ENCODE assay signal across 17 cellular contexts in the genomic region with DNA sequence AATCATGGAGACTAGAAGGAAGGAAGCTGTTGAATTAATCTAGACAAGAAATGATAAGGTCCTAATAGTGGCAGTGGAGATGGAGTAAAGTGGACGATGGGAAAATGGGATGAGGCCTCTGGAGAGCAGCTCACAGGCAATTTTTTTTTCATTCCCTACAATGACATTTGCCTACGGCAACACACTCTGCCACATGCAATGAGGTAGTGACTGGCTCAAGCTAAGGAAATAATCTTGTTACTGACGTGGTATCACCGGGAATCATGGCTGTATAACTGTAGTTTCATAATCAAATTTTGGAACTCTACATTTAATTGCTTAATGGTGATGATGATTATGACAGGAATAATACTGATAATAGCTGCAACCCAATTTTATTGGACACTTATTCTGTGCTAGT. TPM values are rescaled to one million over a fixed set of nuclear protein-coding genes. Genes with fewer than 3 reads are reported as not detected.
DNase-seq lines count a peak whose midpoint lies in the region; TF ChIP-seq lines count a peak whose summit lies in the region.
"Had no signal": no experiment of that assay in that cellular context is flagged by ENCODE, and none has a peak within 500 bp of the region (broad histone marks: within the 10 kb centered on the region; RNA-seq: fewer than 3 reads in every experiment).

No MANE protein-coding gene starts in this region.

- H3K4me3 Mint-ChIP-seq in MCF 10A (ENCODE audit: unreplicated experiment), result no peak overlapping the region
- H3K4me3 Mint-ChIP-seq: CD4-positive, alpha-beta T cell had no signal

- POLR2A ChIA-PET in MCF 10A (lab: Yijun Ruan, JAX), result interaction anchor here (1.1 to 3.0 kb wide), 3 partner anchors 12 to 180 kb away, joined by 4 to 8 read pairs (median 4); a partner anchor contains a TSS

- no peak for TF ChIP-seq POLR2A in breast epithelium (IDR thresholded peaks at IDR 0.05)
- TF ChIP-seq POLR2A in sigmoid colon (IDR thresholded peaks at IDR 0.05), result no peak
- TF ChIP-seq POLR2A in vagina (IDR thresholded peaks at IDR 0.05), result no peak
- TF ChIP-seq POLR2A in testis (IDR thresholded peaks at IDR 0.05), result no peak

- H3K4me1 ChIP-seq in breast epithelium (peaks cover 3 to 30% of the 10 kb centered on the region in 2 donors), sigmoid colon (peaks cover 0 to 51% (median 34%) of the 10 kb centered on the region in 4 donors), vagina (peaks cover 28% of the 10 kb centered on the region), testis (peaks cover 14% of the 10 kb centered on the region)

- WGBS in sigmoid colon, 2 donors, result 95 to 96% methylated on average over 4 of the region's 4 CpGs
- 82 to 93% methylated on average over 4 of the region's 4 CpGs for WGBS in testis, 2 donors

- H3K27ac ChIP-seq in breast epithelium, result peak overlapping the region in 1 of 2 donors; percentile 94
- peak overlapping the region in 3 of 4 donors; percentile 84 to 89 (median 89) for H3K27ac ChIP-seq in sigmoid colon
- H3K27ac ChIP-seq in vagina, result peak overlapping the region; percentile 25
- H3K27ac ChIP-seq in testis, result no peak overlapping the region
- H3K27ac ChIP-seq: BLaER1 treated with 17β-estradiol and CSF1 and Interleukin-3, amounts not matched to agents 10 nM and 100 nM; GM23248; HL-60 had no signal

- H3K27me3 ChIP-seq in breast epithelium, result no peaks in the 10 kb centered on the region
- no peaks in the 10 kb centered on the region for H3K27me3 ChIP-seq in sigmoid colon
- no peaks in the 10 kb centered on the region for H3K27me3 ChIP-seq in vagina
- H3K27me3 ChIP-seq in testis, result no peaks in the 10 kb centered on the region
- H3K27me3 ChIP-seq: BLaER1 treated with 17β-estradiol and CSF1 and Interleukin-3, amounts not matched to agents 10 nM and 100 nM had no signal

- H3K9me3 Mint-ChIP-seq in MCF 10A (ENCODE audit: unreplicated experiment), result no peaks in the 10 kb centered on the region
- H3K9me3 Mint-ChIP-seq: CD4-positive, alpha-beta T cell had no signal

- H3K27me3 Mint-ChIP-seq in MCF 10A (ENCODE audit: insufficient read depth, unreplicated experiment), result no peaks in the 10 kb centered on the region
- H3K27me3 Mint-ChIP-seq: CD4-positive, alpha-beta T cell had no signal

- CTCF ChIA-PET in MCF 10A (lab: Yijun Ruan, JAX), result interaction anchor here (0.5 to 7.9 kb wide), 5 partner anchors 12 to 209 kb away, joined by 3 to 45 read pairs (median 3); a partner anchor contains a TSS

- DNase-seq in MCF 10A (ENCODE audit: unreplicated experiment) (no peak), breast epithelium (ENCODE audit: low spot score in 2 of 2) (no peak), fibroblast of gingiva (ENCODE audit: low read depth) (peak; percentile 20), sigmoid colon (no peak), vagina (ENCODE audit: extremely low spot score in 2 of 2) (no peak), testis (no peak), NCI-H2171 treated with DMSO at 0.1 percent for 48 hours (lab: John Stamatoyannopoulos, UW) (no peak), NCI-H446 (lab: John Stamatoyannopoulos, UW) (no peak)
- DNase-seq: 8988T; AML-193; CD4-positive, alpha-beta T cell; DMS79; GM23248 had no signal

- H3K4me1 Mint-ChIP-seq in MCF 10A (ENCODE audit: insufficient read depth, unreplicated experiment), result peaks cover 29% of the 10 kb centered on the region

- intact Hi-C loops in MCF 10A (cut with micrococcal nuclease), result no loop called here
- intact Hi-C loops in breast epithelium (cut with DNase I; ENCODE audit: low total_unique reads), result loop anchor here (10.0 kb wide), 1 partner anchor 207 kb away; no protein-coding TSS in a partner anchor
- intact Hi-C loops in sigmoid colon (cut with DNase I), result loop anchor here (2.0 to 10.0 kb wide), 3 partner anchors 31 to 507 kb away; a partner anchor contains a TSS
- intact Hi-C loops in vagina (cut with DNase I), result loop anchor here (5.0 kb wide), 1 partner anchor 204 kb away; no protein-coding TSS in a partner anchor
- intact Hi-C loops in testis (cut with DNase I; ENCODE audit: low total_unique reads), result no loop called here

- TF ChIP-seq CTCF in MCF 10A (IDR thresholded peaks at IDR 0.05; ENCODE audit: unreplicated experiment), result no peak
- no peak for TF ChIP-seq CTCF in breast epithelium (IDR thresholded peaks at IDR 0.05)
- no peak for TF ChIP-seq CTCF in sigmoid colon (IDR thresholded peaks at IDR 0.05)
- TF ChIP-seq CTCF in vagina (IDR thresholded peaks at IDR 0.05), result no peak
- TF ChIP-seq CTCF in testis (IDR thresholded peaks at IDR 0.05), result no peak

- H3K36me3 Mint-ChIP-seq in MCF 10A (ENCODE audit: insufficient read depth, unreplicated experiment), result peaks cover 6% of the 10 kb centered on the region

- TF ChIP-seq EP300 in sigmoid colon (IDR thresholded peaks at IDR 0.05), result no peak

- no TSS peak for BruUV-seq in MCF 10A (replicated peaks; lab: Mats Ljungman, UMichigan)

- H3K9me3 ChIP-seq in breast epithelium, result no peaks in the 10 kb centered on the region
- H3K9me3 ChIP-seq in sigmoid colon, result no peaks in the 10 kb centered on the region
- no peaks in the 10 kb centered on the region for H3K9me3 ChIP-seq in vagina
- no peaks in the 10 kb centered on the region for H3K9me3 ChIP-seq in testis
- H3K9me3 ChIP-seq: BLaER1 treated with 17β-estradiol and CSF1 and Interleukin-3, amounts not matched to agents 10 nM and 100 nM had no signal

- H3K27ac Mint-ChIP-seq in MCF 10A (ENCODE audit: low read depth, unreplicated experiment), result peak overlapping the region; percentile 98
- H3K27ac Mint-ChIP-seq: CD4-positive, alpha-beta T cell had no signal

- H3K4me3 ChIP-seq in breast epithelium (no peak overlapping the region), sigmoid colon (no peak overlapping the region), vagina (no peak overlapping the region), testis (no peak overlapping the region)
- H3K4me3 ChIP-seq: BLaER1 treated with 17β-estradiol and CSF1 and Interleukin-3, amounts not matched to agents 10 nM and 100 nM; GM12878; GM23248 had no signal

- H3K36me3 ChIP-seq in breast epithelium (no peaks in the 10 kb centered on the region), sigmoid colon (peaks cover 0 to 18% (median 0%) of the 10 kb centered on the region in 4 donors), vagina (no peaks in the 10 kb centered on the region), testis (ENCODE audit: low read depth, missing control alignments) (no peaks in the 10 kb centered on the region)

RNA-seq across cellular contexts. Expression of a gene that starts 12.1 kb away (rescaled TPM):
- total RNA-seq in MCF 10A (2022) (2.2 and 3.7 TPM in 2 replicates), breast epithelium (10 to 100 TPM; 12.8 to 19.3 (median 13.1) TPM), sigmoid colon (10 to 100 TPM in 2 of 4 donors, 1 to 10 TPM in 2; 6.9 to 19.7 (median 10.4) TPM), vagina (11.0 TPM), testis (10 to 100 TPM; 17.5 to 23.2 TPM)
- polyA plus RNA-seq in sigmoid colon (10 to 100 TPM; 16.1 to 23.4 (median 18.6) TPM), testis (ENCODE audit: insufficient read depth, low read depth, low replicate concordance) (9.1 TPM)
- total RNA-seq: G401, GM23248 had no signal

RNA-seq across cellular contexts. Expression of a gene that starts 17.6 kb away (rescaled TPM):
- total RNA-seq in MCF 10A (2022), result not detected in 2 replicates
- not detected for total RNA-seq in breast epithelium
- not detected for total RNA-seq in sigmoid colon
- polyA plus RNA-seq in sigmoid colon, result not detected
- not detected for total RNA-seq in vagina
- not detected for total RNA-seq in testis
- polyA plus RNA-seq in testis (ENCODE audit: insufficient read depth, low read depth, low replicate concordance), result not detected
- total RNA-seq: CD4-positive, alpha-beta T cell; G401; GM12878; GM23248 had no signal
- polyA plus RNA-seq: GM23248 had no signal

RNA-seq across cellular contexts. Expression of a gene that starts 31.5 kb away (rescaled TPM):
- total RNA-seq in MCF 10A (2022) (10.0 and 13.4 TPM in 2 replicates), breast epithelium (10 to 100 TPM; 20.8 to 43.9 (median 27.2) TPM), sigmoid colon (10 to 100 TPM; 21.0 to 28.0 (median 26.8) TPM), vagina (18.7 TPM), testis (10 to 100 TPM; 27.9 to 38.5 TPM)
- polyA plus RNA-seq in sigmoid colon (10 to 100 TPM in 2 of 3 donors, 1 to 10 TPM in 1; 6.4 to 11.3 (median 10.2) TPM), testis (ENCODE audit: insufficient read depth, low read depth, low replicate concordance) (32.0 TPM)

Comparison
In these comparisons a context has a peak if more than half of its experiments do, and no peak if none do; other contexts are left out.
1. intact Hi-C loops: an anchor here in breast epithelium (10.0 kb wide), sigmoid colon (2.0 to 10.0 kb wide) and vagina (5.0 kb wide); none called in MCF 10A and testis.
2. H3K27ac ChIP-seq: peak in sigmoid colon (3 of 4) and vagina (single experiment); none in testis (0 of 2).